In genomic region chr6:39294133-39294532, GRCh38 we compare ENCODE assay signal across 1 cellular context.
TF ChIP-seq lines count a peak whose summit lies in the region.

No MANE protein-coding gene starts in this region.

TF ChIP-seq in H1, 55 proteins besides CTCF, POLR2A, EP300 and RAD21 (continued from another document):
- no peak for TF ChIP-seq SAP30 (IDR thresholded peaks at IDR 0.05; ENCODE audit: insufficient read depth, insufficient replicate concordance, low read length)
- TF ChIP-seq USF2 (IDR thresholded peaks at IDR 0.05; ENCODE audit: low read length), result no peak
- no peak for TF ChIP-seq SRF (IDR thresholded peaks at IDR 0.05; ENCODE audit: low read depth, low read length)
- TF ChIP-seq SIRT6 (IDR thresholded peaks at IDR 0.05; ENCODE audit: low read length), result no peak
- TF ChIP-seq FOSL1 (IDR thresholded peaks at IDR 0.05; ENCODE audit: insufficient read depth, low read depth, low read length), result no peak
